Comparison of ENCODE assay signal across 13 cellular contexts in the genomic region with DNA sequence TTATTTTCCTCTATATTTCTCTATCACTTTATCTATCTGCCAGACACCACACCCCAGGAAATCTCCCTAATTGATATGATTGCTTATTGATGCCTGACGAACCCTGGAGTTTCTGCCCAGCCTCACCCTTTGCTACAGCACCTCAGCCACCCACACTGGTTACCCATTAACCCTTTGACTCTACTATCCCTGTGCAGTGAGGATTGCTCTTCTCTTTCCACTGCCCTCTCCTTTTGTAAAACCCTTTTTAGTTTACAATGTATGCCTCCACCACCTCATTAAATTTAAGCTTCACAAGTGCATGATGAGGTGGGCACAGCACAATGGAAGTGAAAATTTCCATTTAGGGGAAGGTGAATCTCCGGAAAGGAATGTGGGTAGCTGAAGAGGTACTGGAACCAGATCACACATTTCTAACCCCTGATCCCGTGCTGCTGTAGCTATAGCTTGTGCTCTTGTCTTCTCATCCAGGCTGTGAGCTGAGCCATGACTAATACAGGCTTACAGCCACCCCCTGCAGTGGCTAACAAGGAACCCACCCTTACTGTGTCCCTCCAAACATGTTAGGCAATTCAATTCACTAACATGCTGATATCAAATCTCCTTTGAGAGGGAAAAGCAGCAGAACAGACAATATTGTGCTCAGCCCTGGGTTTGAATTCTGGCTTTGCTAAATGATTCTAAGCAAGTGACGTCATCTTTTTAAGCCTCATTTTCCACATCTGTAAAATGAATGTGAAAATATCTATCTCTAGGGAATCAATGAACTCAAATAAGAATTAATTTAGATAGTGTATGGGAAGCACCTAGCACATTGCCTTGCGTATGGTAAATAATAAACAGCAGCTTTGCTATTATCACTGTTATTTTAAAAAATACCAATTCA.
DNase-seq lines count a peak whose midpoint lies in the region; ATAC-seq and TF ChIP-seq lines count a peak whose summit lies in the region.
"Had no signal": no experiment of that assay in that cellular context is flagged by ENCODE, and none has a peak within 500 bp of the region (broad histone marks: within the 10 kb centered on the region; RNA-seq: fewer than 3 reads in every experiment).

No MANE protein-coding gene starts in this region.

- H3K9me3 Mint-ChIP-seq in HFFc6: no peaks in the 10 kb centered on the region

- no peaks in the 10 kb centered on the region for H3K36me3 Mint-ChIP-seq in HFFc6 (ENCODE audit: low read depth)
- H3K36me3 Mint-ChIP-seq: CD14-positive monocyte had no signal

- H3K27me3 Mint-ChIP-seq in HFFc6 (ENCODE audit: insufficient read depth): no peaks in the 10 kb centered on the region

- peaks cover 51% of the 10 kb centered on the region for H3K4me1 Mint-ChIP-seq in HFFc6 (ENCODE audit: low read depth)

- TF ChIP-seq CTCF in HFFc6 (IDR thresholded peaks at IDR 0.05): no peak

- DNase-seq in AG08395 (ENCODE audit: low spot score): peak; percentile 88
- DNase-seq in HFFc6: peak; percentile 46
- peak; percentile 42 for DNase-seq in amniotic epithelial cell (ENCODE audit: low read depth)
- DNase-seq in iPS-NIHi7 (ENCODE audit: extremely low spot score): peak; percentile 59
- DNase-seq in stimulated activated CD4-positive, alpha-beta T cell treated with anti-CD3 and anti-CD28 coated beads, Interleukin-2, amount 100 ng/mL, for 24 hours: no peak
- DNase-seq in NCI-H510A treated with DMSO at 0.1 percent for 48 hours (lab: John Stamatoyannopoulos, UW): no peak
- DNase-seq: activated CD4-positive, CD25-positive, alpha-beta regulatory T cell; NCI-H2081; stimulated activated CD8-positive, alpha-beta memory T cell treated with anti-CD3 and anti-CD28 coated beads, Interleukin-4, amount 100 ng/mL, for 48 hours had no signal

- no peak overlapping the region; the same call in 1 of the 2 replicates for H3K4me3 Mint-ChIP-seq in HFFc6
- H3K4me3 Mint-ChIP-seq: CD14-positive monocyte; dendritic cell treated with granulocyte-macrophage colony-stimulating factor and Interleukin-4, amounts not matched to agents 40 ng/mL and 50 ng/mL, for 4 days had no signal

- H3K27ac Mint-ChIP-seq in HFFc6: no peak overlapping the region; the same call in 1 of the 2 replicates
- H3K27ac Mint-ChIP-seq: CD14-positive monocyte; dendritic cell treated with granulocyte-macrophage colony-stimulating factor and Interleukin-4, amounts not matched to agents 40 ng/mL and 50 ng/mL, for 4 days had no signal

- ATAC-seq in GM18498 (IDR thresholded peaks at IDR 0.05; ENCODE audit: unreplicated experiment): no peak
- ATAC-seq in GM21360 (IDR thresholded peaks at IDR 0.05; ENCODE audit: unreplicated experiment): no peak

Comparison
In these comparisons a context has a peak if more than half of its experiments do, and no peak if none do; other contexts are left out.
1. DNase-seq: peak in AG08395 (single experiment), HFFc6 (single experiment), amniotic epithelial cell (single experiment) and iPS-NIHi7 (single experiment); none in stimulated activated CD4-positive, alpha-beta T cell treated with anti-CD3 and anti-CD28 coated beads, Interleukin-2, amount 100 ng/mL, for 24 hours (0 of 2) and NCI-H510A treated with DMSO at 0.1 percent for 48 hours (single experiment).